Comparison of ENCODE assay signal across 8 cellular contexts in the genomic region with DNA sequence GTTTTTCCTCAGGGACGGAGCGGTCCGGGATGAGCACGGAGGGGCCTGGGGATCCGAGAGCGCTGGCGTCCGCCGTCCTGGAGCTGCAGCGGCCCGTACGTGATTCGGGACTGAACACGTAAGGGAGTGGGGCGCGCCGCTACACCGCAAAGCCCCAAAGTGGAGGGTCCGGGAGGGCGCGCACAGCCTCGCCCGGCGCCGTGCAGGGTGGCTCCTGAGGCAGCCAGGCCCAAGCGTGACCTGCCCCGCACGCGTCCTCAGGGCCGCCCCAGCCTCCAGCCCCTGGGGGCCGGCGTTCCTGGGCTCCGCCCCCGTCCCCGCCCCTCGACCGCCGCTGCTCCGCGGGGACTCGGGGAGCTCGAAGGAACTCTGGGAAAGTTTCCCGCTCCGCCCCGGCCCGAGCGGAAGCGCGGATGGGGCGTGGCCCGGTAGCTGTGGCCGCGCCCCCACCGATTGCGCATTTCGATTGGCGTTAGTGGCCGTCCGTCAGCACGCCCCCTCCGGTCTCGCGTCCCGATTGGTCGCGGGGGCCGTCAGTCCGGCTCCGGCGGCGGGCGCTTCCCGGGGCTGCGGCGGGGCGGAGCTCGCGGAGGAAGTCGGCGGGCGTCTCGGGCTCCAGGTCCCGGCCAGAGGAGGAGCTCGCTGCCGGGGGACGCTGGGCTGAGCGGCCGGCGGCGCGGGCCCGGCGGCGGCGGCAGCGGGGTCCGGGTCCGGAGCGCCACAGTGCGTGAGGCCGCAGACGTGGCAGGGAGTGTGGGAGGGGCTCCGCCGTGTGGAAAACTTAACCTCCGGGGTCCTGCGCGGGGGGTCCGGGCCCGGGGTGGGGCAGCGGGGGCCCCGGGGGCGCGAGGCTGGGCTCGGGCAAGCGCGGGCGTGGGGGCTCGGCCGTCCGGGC. TPM values are rescaled to one million over a fixed set of nuclear protein-coding genes. Genes with fewer than 3 reads are reported as not detected.
DNase-seq lines count a peak whose midpoint lies in the region; ATAC-seq lines count a peak whose summit lies in the region.

A gene (minus strand): TSS at position 270 of the 895 bp plus-strand sequence. CDS start 539 bp downstream, outside the sequence.
A gene (plus strand): TSS at position 620 of the 895 bp plus-strand sequence. CDS start 103 bp downstream, at position 723.

- peak within 1 kb of the TSS; percentile 89 for H2BK120ac ChIP-seq in mesenchymal stem cell (ENCODE audit: low read depth, low read length)

- peaks cover 12 to 40% of the 10 kb centered on the region in 2 experiments for H3K36me3 ChIP-seq in mesenchymal stem cell (ENCODE audit: control insufficient read depth in 1 of 2, insufficient read depth in 2 of 2, low read depth in 1 of 2, low read length in 2 of 2)

- no peaks in the 10 kb centered on the region for H3K9me3 Mint-ChIP-seq in effector memory CD8-positive, alpha-beta T cell

- H3K27ac ChIP-seq in mesenchymal stem cell (ENCODE audit: low read length, poor library complexity, severe bottlenecking) = peak within 1 kb of the TSS; percentile 20

- H3K79me1 ChIP-seq in mesenchymal stem cell (replicated peaks; ENCODE audit: low read length, poor library complexity, severe bottlenecking) = peaks cover 22% of the 10 kb centered on the region

- H3K9ac ChIP-seq in mesenchymal stem cell (ENCODE audit: low read length) = peak within 1 kb of the TSS; percentile 93

- peak; percentile 86 for ATAC-seq in GM21360 (IDR thresholded peaks at IDR 0.05; ENCODE audit: unreplicated experiment)
- ATAC-seq in effector memory CD8-positive, alpha-beta T cell (replicated peaks) = peak; percentile 87

- H3K27ac Mint-ChIP-seq in effector memory CD8-positive, alpha-beta T cell = peak within 1 kb of the TSS; percentile 91 to 92

- under 1% methylated on average over 63 of the region's 120 CpGs for WGBS in mesenchymal stem cell

- no peaks in the 10 kb centered on the region for H3K27me3 ChIP-seq in mesenchymal stem cell (ENCODE audit: control insufficient read depth in 1 of 2, insufficient read depth in 1 of 2, low read length in 2 of 2)

- H4K8ac ChIP-seq in mesenchymal stem cell (ENCODE audit: low read length) = peak within 1 kb of the TSS; percentile 73

- H2BK15ac ChIP-seq in mesenchymal stem cell (ENCODE audit: low read depth, poor library complexity, severe bottlenecking) = peak within 1 kb of the TSS; percentile 64

- H3K9me3 ChIP-seq in mesenchymal stem cell (ENCODE audit: control insufficient read depth, low read length) = no peaks in the 10 kb centered on the region

- peak within 1 kb of the TSS; percentile 92 to 96 for H3K4me3 ChIP-seq in mesenchymal stem cell (ENCODE audit: insufficient read depth in 1 of 2, low read depth in 1 of 2, low read length in 2 of 2)

- H3K18ac ChIP-seq in mesenchymal stem cell (ENCODE audit: low read depth in 1 of 2, low read length in 2 of 2) = peak within 1 kb of the TSS; percentile 84 to 98

- H4K91ac ChIP-seq in mesenchymal stem cell (ENCODE audit: low read length) = peak within 1 kb of the TSS; percentile 59

- H2BK12ac ChIP-seq in mesenchymal stem cell (ENCODE audit: low read length in 2 of 2) = peak within 1 kb of the TSS in 1 of 2 experiments; percentile 92

- peak within 1 kb of the TSS; percentile 73 to 96 for H3K23ac ChIP-seq in mesenchymal stem cell (ENCODE audit: low read length in 2 of 2)

- peaks cover 23% of the 10 kb centered on the region for H3K4me1 ChIP-seq in mesenchymal stem cell (ENCODE audit: control insufficient read depth, insufficient read depth, low read depth, low read length)

- peak within 1 kb of the TSS; percentile 97 for H2AFZ ChIP-seq in mesenchymal stem cell (ENCODE audit: low read depth, low read length)

- H3K4me2 ChIP-seq in mesenchymal stem cell (ENCODE audit: low read length, poor library complexity, severe bottlenecking) = peak within 1 kb of the TSS; percentile 89

- no peaks in the 10 kb centered on the region for H3K27me3 Mint-ChIP-seq in effector memory CD8-positive, alpha-beta T cell

- peak within 1 kb of the TSS in 1 of 2 experiments; percentile 96 for H3K14ac ChIP-seq in mesenchymal stem cell (ENCODE audit: low read length in 2 of 2)

- peaks cover 22% of the 10 kb centered on the region for H3K36me3 Mint-ChIP-seq in effector memory CD8-positive, alpha-beta T cell (ENCODE audit: insufficient read depth)

- H3K4me3 Mint-ChIP-seq in effector memory CD8-positive, alpha-beta T cell = peak within 1 kb of the TSS; percentile 88 to 91

- H2BK5ac ChIP-seq in mesenchymal stem cell (ENCODE audit: low read depth, low read length, poor library complexity, severe bottlenecking) = no peak within 1 kb of the TSS

- H3K4me1 Mint-ChIP-seq in effector memory CD8-positive, alpha-beta T cell (ENCODE audit: low read depth in 2 of 2) = peaks cover 35 to 39% of the 10 kb centered on the region in 2 donors

- no peak within 1 kb of the TSS for H2AK5ac ChIP-seq in mesenchymal stem cell (ENCODE audit: low read length, severe bottlenecking)

- peak within 1 kb of the TSS in 1 of 2 experiments; percentile 86 for H3K4ac ChIP-seq in mesenchymal stem cell (ENCODE audit: low read depth in 1 of 2, low read length in 2 of 2)

- peak; percentile 89 for DNase-seq in COLO829 (ENCODE audit: low spot score)
- DNase-seq in HT-29 (ENCODE audit: low spot score) = peak; percentile 99
- peak; percentile 91 for DNase-seq in NK-92 treated with Interleukin-12 subunit alpha and Interleukin-12 subunit beta, amount 100 ng/mL, for 24 hours (lab: John Stamatoyannopoulos, UW)
- peak; percentile 97 to 99 (median 98) for DNase-seq in activated CD8-positive, alpha-beta memory T cell treated with anti-CD3 and anti-CD28 coated beads for 48 hours (ENCODE audit: low read depth in 2 of 3, low spot score in 2 of 3)
- DNase-seq in effector memory CD8-positive, alpha-beta T cell = peak; percentile 93 to 96 (median 96)
- DNase-seq in mesenchymal stem cell = peak; percentile 99
- DNase-seq in stimulated activated CD8-positive, alpha-beta memory T cell treated with anti-CD3 and anti-CD28 coated beads, Interleukin-12 subunit alpha, Interleukin-12 subunit beta, amount 100 ng/mL, for 24 hours (ENCODE audit: extremely low read depth) = peak; percentile 97

RNA-seq across cellular contexts. Expression of the first gene that starts in this region (rescaled TPM):
- total RNA-seq in HT-29 (2014; rRNA removed; shearing (Covaris generic)) = 8.7 and 12.7 TPM in 2 replicates
- polyA plus RNA-seq in mesenchymal stem cell (2013, experiment 1 of 2) = 2.3 TPM
- polyA plus RNA-seq in mesenchymal stem cell (2013, experiment 2 of 2) = 2.3 TPM

RNA-seq across cellular contexts. Expression of the second gene that starts in this region (rescaled TPM):
- 63.0 and 85.9 TPM in 2 replicates for total RNA-seq in HT-29 (2014; rRNA removed; shearing (Covaris generic))
- 34.4 TPM for polyA plus RNA-seq in mesenchymal stem cell (2013, experiment 1 of 2)
- 30.4 TPM for polyA plus RNA-seq in mesenchymal stem cell (2013, experiment 2 of 2)

Comparison
In these comparisons a context has a peak if more than half of its experiments do, and no peak if none do; other contexts are left out.
1. Peak in every context shown above with its lines: DNase-seq, ATAC-seq, H3K4me3 ChIP-seq and H3K27ac ChIP-seq.